ENCODE assay signal across 16 cellular contexts in the genomic region with DNA sequence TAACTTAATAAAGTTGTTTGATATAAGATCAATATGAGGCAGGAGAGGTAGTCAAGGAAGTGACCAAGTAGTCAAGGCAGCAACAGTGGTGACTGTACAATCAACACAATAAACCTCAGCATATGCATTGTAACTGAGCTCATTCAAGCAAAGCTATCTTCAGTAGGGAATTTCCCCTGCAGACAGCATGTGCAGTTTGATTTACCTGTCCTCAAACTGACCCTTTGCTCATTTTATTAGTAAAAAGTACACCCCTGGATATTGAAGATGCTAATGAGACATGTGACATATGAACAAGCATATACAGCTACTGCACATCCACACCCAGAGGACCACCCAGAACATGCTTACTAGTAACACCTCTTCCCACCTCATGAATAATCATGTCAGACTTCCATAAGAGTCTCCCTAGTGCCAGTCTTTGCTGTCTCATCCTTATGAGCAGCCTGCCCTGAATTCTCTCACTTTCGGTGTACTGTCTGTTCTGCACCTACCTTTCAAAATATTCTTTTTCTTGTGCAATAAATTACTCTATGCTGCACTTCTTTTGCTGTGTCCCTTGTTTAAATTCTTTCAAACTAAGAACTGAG. TPM values are rescaled to one million over a fixed set of nuclear protein-coding genes. Genes with fewer than 3 reads are reported as not detected.
DNase-seq lines count a peak whose midpoint lies in the region; ATAC-seq, FAIRE-seq and TF ChIP-seq lines count a peak whose summit lies in the region.
"Had no signal": no experiment of that assay in that cellular context is flagged by ENCODE, and none has a peak within 500 bp of the region (broad histone marks: within the 10 kb centered on the region; RNA-seq: fewer than 3 reads in every experiment).

No MANE protein-coding gene starts in this region.

- no peaks in the 10 kb centered on the region for H3K36me3 ChIP-seq in Karpas-422 (ENCODE audit: insufficient read depth, low read length)
- no peaks in the 10 kb centered on the region for H3K36me3 ChIP-seq in keratinocyte (ENCODE audit: control insufficient read depth in 2 of 2, extremely low read depth in 1 of 2, insufficient read depth in 2 of 2, low read length in 2 of 2)
- H3K36me3 ChIP-seq: vagina had no signal

- DNase-seq in GM13976 (ENCODE audit: low spot score) = peak; percentile 61
- DNase-seq in Karpas-422 = no peak
- DNase-seq in keratinocyte (ENCODE audit: low read depth, low spot score) = no peak
- no peak for DNase-seq in SIG-M5 treated with dmso at 0.1 percent for 504 hours (lab: John Stamatoyannopoulos, UW; ENCODE audit: unreplicated experiment)
- DNase-seq in AG20443 (ENCODE audit: low spot score) = no peak
- DNase-seq in coronary artery (ENCODE audit: low spot score) = no peak
- DNase-seq: activated CD4-positive, alpha-beta memory T cell treated with anti-CD3 and anti-CD28 coated beads, Interleukin-2, amount 10 ng/mL, durations not matched to agents 7 days and 5 days; Caco-2; cortex of kidney; NCI-H1694; T-helper 17 cell had no signal

- dilution Hi-C loops in keratinocyte (cut with MboI; ENCODE audit: extremely low pct_ligation_motif_present, low sequenced_read_pairs) = no loop called here

- no peaks in the 10 kb centered on the region for H3K9me2 ChIP-seq in Karpas-422 (replicated peaks; ENCODE audit: insufficient read depth, low read length)

- in situ Hi-C loops in GM13976 (cut with MboI; ENCODE audit: low sequenced_read_pairs, unreplicated experiment) = no loop called here

- H3K4me1 ChIP-seq in Karpas-422 (ENCODE audit: low read length) (peaks cover 5% of the 10 kb centered on the region), keratinocyte (ENCODE audit: control insufficient read depth, extremely low read depth, insufficient read depth, low read length) (peaks cover 23% of the 10 kb centered on the region)
- H3K4me1 ChIP-seq: Caco-2, vagina had no signal

- H3K27ac ChIP-seq in Karpas-422 (ENCODE audit: low read length) (no peak overlapping the region), keratinocyte (ENCODE audit: control insufficient read depth, insufficient read depth, low read length) (peak overlapping the region; percentile 76), coronary artery (no peak overlapping the region)
- H3K27ac ChIP-seq: vagina had no signal

- peak overlapping the region; percentile 2 for H3K4me2 ChIP-seq in Karpas-422 (ENCODE audit: low read depth, low read length, poor library complexity, severe bottlenecking)
- H3K4me2 ChIP-seq in keratinocyte (ENCODE audit: control insufficient read depth, extremely low read depth, insufficient read depth, low read depth, low read length) = peak overlapping the region; percentile 46
- H3K4me2 ChIP-seq: smooth muscle cell had no signal

- 0 out of 2 replicates have a peak overlapping the region, but pooled peaks have one; percentile 10 for H2AFZ ChIP-seq in Karpas-422 (ENCODE audit: low read length)
- H2AFZ ChIP-seq in keratinocyte (ENCODE audit: control insufficient read depth, low read length) = no peak overlapping the region

- H3K27me3 ChIP-seq in Karpas-422 (ENCODE audit: low read length) (peaks cover 2% of the 10 kb centered on the region; the same call in 1 of the 2 replicates), keratinocyte (ENCODE audit: control insufficient read depth, extremely low read depth, insufficient read depth, low read length) (no peaks in the 10 kb centered on the region)
- H3K27me3 ChIP-seq: vagina had no signal

- no peak overlapping the region for H3K9ac ChIP-seq in Karpas-422 (ENCODE audit: low read length)
- peak overlapping the region; percentile 32 for H3K9ac ChIP-seq in keratinocyte (ENCODE audit: control insufficient read depth, extremely low read depth, insufficient read depth, low read length)

- H3K4me3 ChIP-seq in Karpas-422 (ENCODE audit: low read length) = no peak overlapping the region
- H3K4me3 ChIP-seq in keratinocyte (ENCODE audit: control insufficient read depth in 2 of 3, extremely low read depth in 1 of 3, insufficient read depth in 2 of 3, low read depth in 1 of 3, low read length in 3 of 3) = peak overlapping the region in 1 of 3 experiments; percentile 24
- H3K4me3 ChIP-seq in coronary artery = no peak overlapping the region
- H3K4me3 ChIP-seq: smooth muscle cell, vagina had no signal

- ATAC-seq in GM21723 (IDR thresholded peaks at IDR 0.05; ENCODE audit: unreplicated experiment) = peak; percentile 68
- no peak for ATAC-seq in GM21515 (IDR thresholded peaks at IDR 0.05; ENCODE audit: unreplicated experiment)
- ATAC-seq: left lobe of liver, T-helper 17 cell had no signal

- peak; percentile 89 for FAIRE-seq in keratinocyte (lab: Jason Lieb, UNC)

- H3K9me1 ChIP-seq in keratinocyte (ENCODE audit: control insufficient read depth, extremely low read depth, insufficient read depth, low read length) = no peaks in the 10 kb centered on the region

- TF ChIP-seq CTCF in GM13976 (IDR thresholded peaks at IDR 0.05; ENCODE audit: borderline replicate concordance, control extremely low read depth, extremely low read depth, insufficient read depth, missing control alignments) (no peak), keratinocyte (optimal IDR thresholded peaks at IDR 0.05 in 1 of 3, IDR thresholded peaks at IDR 0.05 in 1 of 3, conservative IDR thresholded peaks at IDR 0.05 in 1 of 3; ENCODE audit: extremely low read depth in 1 of 3, insufficient read depth in 2 of 3, low read length in 3 of 3) (no peak), coronary artery (IDR thresholded peaks at IDR 0.05) (no peak)

- H3K9me3 ChIP-seq in Karpas-422 (ENCODE audit: low read length) = no peaks in the 10 kb centered on the region
- no peaks in the 10 kb centered on the region for H3K9me3 ChIP-seq in keratinocyte (ENCODE audit: control insufficient read depth, low read depth, low read length)
- H3K9me3 ChIP-seq: Caco-2, vagina had no signal

- H4K20me1 ChIP-seq in Karpas-422 (ENCODE audit: insufficient read depth, low read depth, low read length) = no peaks in the 10 kb centered on the region
- H4K20me1 ChIP-seq in keratinocyte (ENCODE audit: control insufficient read depth, extremely low read depth, insufficient read depth, low read length) = no peaks in the 10 kb centered on the region

- H3K79me2 ChIP-seq in Karpas-422 (ENCODE audit: low read length) (no peaks in the 10 kb centered on the region), keratinocyte (ENCODE audit: control insufficient read depth, insufficient read depth, low read length) (no peaks in the 10 kb centered on the region)

RNA-seq across cellular contexts. Expression of a gene that starts 15.3 kb away (rescaled TPM):
- total RNA-seq in Karpas-422 (2014; rRNA removed; shearing (Covaris generic); ENCODE audit: low replicate concordance) = 3.8 and 7.6 TPM in 2 replicates
- polyA plus RNA-seq in keratinocyte = 0.58 to 1.5 TPM (median 0.89 TPM) in 3 replicates
- 0.59 TPM for polyA plus RNA-seq in keratinocyte (2011; ENCODE audit: low read depth)
- polyA plus RNA-seq in keratinocyte (2011; cell fraction: cytosol; rRNA removed) = 1.0 and 1.4 TPM in 2 replicates
- 2.4 and 4.2 TPM in 2 replicates for polyA plus RNA-seq in keratinocyte (2011; cell fraction: nucleus; rRNA removed)
- 1.7 and 2.6 TPM in 2 replicates for polyA plus RNA-seq in keratinocyte (2012; ENCODE audit: low replicate concordance)
- polyA minus RNA-seq in keratinocyte = 0.96 to 5.1 TPM (median 1.4 TPM) in 3 replicates
- 4.4 TPM for polyA minus RNA-seq in keratinocyte (2011; cell fraction: cytosol; rRNA and poly(A)+ RNA removed)
- polyA minus RNA-seq in keratinocyte (2011; cell fraction: nucleus; rRNA and poly(A)+ RNA removed) = 1.3 and 2.4 TPM in 2 replicates

RNA-seq across cellular contexts. Expression of a gene that starts 15.4 kb away (rescaled TPM):
- total RNA-seq in Karpas-422 (2014; rRNA removed; shearing (Covaris generic); ENCODE audit: low replicate concordance) = 130 and 239 TPM in 2 replicates
- 35.2 to 54.6 TPM (median 35.2 TPM) in 3 replicates for polyA plus RNA-seq in keratinocyte
- 11.0 TPM for polyA plus RNA-seq in keratinocyte (2011; ENCODE audit: low read depth)
- 23.6 and 40.3 TPM in 2 replicates for polyA plus RNA-seq in keratinocyte (2011; cell fraction: cytosol; rRNA removed)
- 28.2 and 31.5 TPM in 2 replicates for polyA plus RNA-seq in keratinocyte (2011; cell fraction: nucleus; rRNA removed)
- polyA plus RNA-seq in keratinocyte (2012; ENCODE audit: low replicate concordance) = 26.2 and 58.3 TPM in 2 replicates
- polyA minus RNA-seq in keratinocyte = 61.6 to 77.0 TPM (median 66.9 TPM) in 3 replicates
- polyA minus RNA-seq in keratinocyte (2011; cell fraction: cytosol; rRNA and poly(A)+ RNA removed) = 52.6 TPM
- 15.2 and 17.7 TPM in 2 replicates for polyA minus RNA-seq in keratinocyte (2011; cell fraction: nucleus; rRNA and poly(A)+ RNA removed)

RNA-seq across cellular contexts. Expression of a gene that starts 26.0 kb away (rescaled TPM):
- total RNA-seq in Karpas-422 (2014; rRNA removed; shearing (Covaris generic); ENCODE audit: low replicate concordance) = 95.0 and 96.4 TPM in 2 replicates
- polyA plus RNA-seq in keratinocyte = 110 to 137 TPM (median 119 TPM) in 3 replicates
- 162 TPM for polyA plus RNA-seq in keratinocyte (2011; ENCODE audit: low read depth)
- polyA plus RNA-seq in keratinocyte (2011; cell fraction: cytosol; rRNA removed) = 91.3 and 130 TPM in 2 replicates
- 171 and 192 TPM in 2 replicates for polyA plus RNA-seq in keratinocyte (2011; cell fraction: nucleus; rRNA removed)
- polyA plus RNA-seq in keratinocyte (2012; ENCODE audit: low replicate concordance) = 72.4 and 183 TPM in 2 replicates
- 237 to 511 TPM (median 326 TPM) in 3 replicates for polyA minus RNA-seq in keratinocyte
- 172 TPM for polyA minus RNA-seq in keratinocyte (2011; cell fraction: cytosol; rRNA and poly(A)+ RNA removed)
- polyA minus RNA-seq in keratinocyte (2011; cell fraction: nucleus; rRNA and poly(A)+ RNA removed) = 132 and 192 TPM in 2 replicates

RNA-seq across cellular contexts. Expression of a gene that starts 35.6 kb away (rescaled TPM):
- 28.1 and 31.5 TPM in 2 replicates for total RNA-seq in Karpas-422 (2014; rRNA removed; shearing (Covaris generic); ENCODE audit: low replicate concordance)
- 110 to 180 TPM (median 145 TPM) in 3 replicates for polyA plus RNA-seq in keratinocyte
- 32.0 TPM for polyA plus RNA-seq in keratinocyte (2011; ENCODE audit: low read depth)
- 64.6 and 107 TPM in 2 replicates for polyA plus RNA-seq in keratinocyte (2011; cell fraction: cytosol; rRNA removed)
- 394 and 410 TPM in 2 replicates for polyA plus RNA-seq in keratinocyte (2011; cell fraction: nucleus; rRNA removed)
- 69.0 and 143 TPM in 2 replicates for polyA plus RNA-seq in keratinocyte (2012; ENCODE audit: low replicate concordance)
- 112 to 129 TPM (median 120 TPM) in 3 replicates for polyA minus RNA-seq in keratinocyte
- 123 TPM for polyA minus RNA-seq in keratinocyte (2011; cell fraction: cytosol; rRNA and poly(A)+ RNA removed)
- 125 and 139 TPM in 2 replicates for polyA minus RNA-seq in keratinocyte (2011; cell fraction: nucleus; rRNA and poly(A)+ RNA removed)

RNA-seq across cellular contexts. Expression of a gene that starts 48.8 kb away (rescaled TPM):
- total RNA-seq in Karpas-422 (2014; rRNA removed; shearing (Covaris generic); ENCODE audit: low replicate concordance) = 29.3 and 86.9 TPM in 2 replicates
- 16.8 to 23.9 TPM (median 18.8 TPM) in 3 replicates for polyA plus RNA-seq in keratinocyte
- polyA plus RNA-seq in keratinocyte (2011; ENCODE audit: low read depth) = 7.9 TPM
- polyA plus RNA-seq in keratinocyte (2011; cell fraction: cytosol; rRNA removed) = 9.1 and 18.1 TPM in 2 replicates
- 81.0 and 87.6 TPM in 2 replicates for polyA plus RNA-seq in keratinocyte (2011; cell fraction: nucleus; rRNA removed)
- 20.0 and 37.1 TPM in 2 replicates for polyA plus RNA-seq in keratinocyte (2012; ENCODE audit: low replicate concordance)
- polyA minus RNA-seq in keratinocyte = 1.9 to 16.8 TPM (median 11.8 TPM) in 3 replicates
- 12.5 TPM for polyA minus RNA-seq in keratinocyte (2011; cell fraction: cytosol; rRNA and poly(A)+ RNA removed)
- polyA minus RNA-seq in keratinocyte (2011; cell fraction: nucleus; rRNA and poly(A)+ RNA removed) = 10.2 and 11.9 TPM in 2 replicates
